ENCODE assay signal across 8 cellular contexts in genomic region chr20:62142252-62143117, GRCh38. TPM values are rescaled to one million over a fixed set of nuclear protein-coding genes. Genes with fewer than 3 reads are reported as not detected.
DNase-seq lines count a peak whose midpoint lies in the region; ATAC-seq, FAIRE-seq and TF ChIP-seq lines count a peak whose summit lies in the region.

No MANE protein-coding gene starts in this region.

- peak overlapping the region; percentile 78 for H3K27ac Mint-ChIP-seq in activated B cell treated with CpG ODN at 0.5 μM for 24 hours

- peaks cover 41% of the 10 kb centered on the region for H3K36me3 Mint-ChIP-seq in activated B cell treated with CpG ODN at 0.5 μM for 24 hours (ENCODE audit: low read depth)

- CTCF ChIA-PET in A549 (lab: Yijun Ruan, JAX) (interaction anchor here (0.8 to 2.5 kb wide), 7 partner anchors 13 to 134 kb away, joined by 3 to 14 read pairs (median 3); no protein-coding TSS in a partner anchor), activated B cell treated with CpG ODN at 0.5 μM for 24 hours (lab: Charles Lee) (interaction anchor here (1.9 kb wide), 1 partner anchor 132 kb away, joined by 5 read pairs; no protein-coding TSS in a partner anchor)

- no peak for TF ChIP-seq POLR2A in A549 (IDR thresholded peaks at IDR 0.05; ENCODE audit: low read length)

- H3K27me3 Mint-ChIP-seq in activated B cell treated with CpG ODN at 0.5 μM for 24 hours = no peaks in the 10 kb centered on the region

- peaks cover 43% of the 10 kb centered on the region for H3K4me1 Mint-ChIP-seq in activated B cell treated with CpG ODN at 0.5 μM for 24 hours

- peak overlapping the region; percentile 88 for H3K4me2 ChIP-seq in A549

- FAIRE-seq in A549 (lab: Jason Lieb, UNC) = no peak

- no peaks in the 10 kb centered on the region for H3K9me3 ChIP-seq in A549

- WGBS in A549 (ENCODE audit: missing lambda C conversion rate) = 1% methylated on average over 14 of the region's 81 CpGs

- H3K4me3 ChIP-seq in A549 (peak overlapping the region; percentile 98), rectal smooth muscle tissue (ENCODE audit: low read length) (peak overlapping the region; percentile 71)

- H3K9ac ChIP-seq in rectal smooth muscle tissue (ENCODE audit: low read length) = peak overlapping the region; percentile 32

- H3K27me3 ChIP-seq in foreskin keratinocyte (no peaks in the 10 kb centered on the region), rectal smooth muscle tissue (ENCODE audit: control insufficient read depth, insufficient read depth, low read length) (no peaks in the 10 kb centered on the region)

- peaks cover 18% of the 10 kb centered on the region for H3K4me1 ChIP-seq in A549
- peaks cover 8% of the 10 kb centered on the region for H3K4me1 ChIP-seq in foreskin keratinocyte
- H3K4me1 ChIP-seq in rectal smooth muscle tissue (ENCODE audit: control insufficient read depth, insufficient read depth, low read length) = peaks cover 18% of the 10 kb centered on the region

- H3K27ac ChIP-seq in A549 (peak overlapping the region; percentile 98), foreskin keratinocyte (peak overlapping the region; percentile 44), rectal smooth muscle tissue (ENCODE audit: low read depth, low read length) (peak overlapping the region; percentile 84)

- H3K9me3 Mint-ChIP-seq in activated B cell treated with CpG ODN at 0.5 μM for 24 hours = no peaks in the 10 kb centered on the region

- H3K36me3 ChIP-seq in rectal smooth muscle tissue (ENCODE audit: control insufficient read depth, insufficient read depth, low read length) = peaks cover 23% of the 10 kb centered on the region

- no peak for TF ChIP-seq EP300 in A549 (IDR thresholded peaks at IDR 0.05)

- ATAC-seq in A549 (peak; percentile 11 to 12; a peak in 5 of 6 replicates), GM18868 (IDR thresholded peaks at IDR 0.05; ENCODE audit: unreplicated experiment) (peak; percentile 9), HG03139 (IDR thresholded peaks at IDR 0.05; ENCODE audit: unreplicated experiment) (peak; percentile 15), activated B cell treated with CpG ODN at 0.5 μM for 24 hours (ENCODE audit: low read depth) (peak; percentile 7), foreskin keratinocyte (no peak)

- POLR2A ChIA-PET in A549 (lab: Yijun Ruan, JAX) = interaction anchor here (1.0 to 2.5 kb wide), 3 partner anchors 21 to 76 kb away, joined by 4 to 12 read pairs (median 7); partner anchors contain the start of genes LSM14B and TAF4
- POLR2A ChIA-PET in activated B cell treated with CpG ODN at 0.5 μM for 24 hours (lab: Charles Lee) = interaction anchor here (1.0 to 1.9 kb wide), 7 partner anchors 8 to 651 kb away, joined by 3 to 11 read pairs (median 5); partner anchors contain the start of genes LSM14B and MTG2

- no peak for TF ChIP-seq RAD21 in A549 (conservative IDR thresholded peaks at IDR 0.05 in 1 of 2, IDR thresholded peaks at IDR 0.05 in 1 of 2)

- peak overlapping the region; percentile 89 for H3K4me3 Mint-ChIP-seq in activated B cell treated with CpG ODN at 0.5 μM for 24 hours

- no peak for TF ChIP-seq CTCF in A549 (IDR thresholded peaks at IDR 0.05)
- TF ChIP-seq CTCF in activated B cell treated with CpG ODN at 0.5 μM for 24 hours (IDR thresholded peaks at IDR 0.05) = no peak
- no peak for TF ChIP-seq CTCF in foreskin keratinocyte (conservative IDR thresholded peaks at IDR 0.05)

- DNase-seq in A549 (ENCODE audit: low read depth in 1 of 2, low spot score in 1 of 2) (no peak), activated B cell treated with CpG ODN at 0.5 μM for 24 hours (no peak), foreskin keratinocyte (no peak), mucosa of gallbladder (ENCODE audit: low spot score) (no peak), cerebellar cortex (ENCODE audit: low spot score) (no peak)

- intact Hi-C loops in activated B cell treated with CpG ODN at 0.5 μM for 24 hours (cut with micrococcal nuclease) = loop anchor here (1.0 to 5.0 kb wide), 4 partner anchors 20 to 245 kb away; partner anchors contain the start of genes LSM14B and RPS21

TF ChIP-seq in A549, 52 proteins besides CTCF, POLR2A, EP300 and RAD21:
- TF ChIP-seq, protein P1, sequence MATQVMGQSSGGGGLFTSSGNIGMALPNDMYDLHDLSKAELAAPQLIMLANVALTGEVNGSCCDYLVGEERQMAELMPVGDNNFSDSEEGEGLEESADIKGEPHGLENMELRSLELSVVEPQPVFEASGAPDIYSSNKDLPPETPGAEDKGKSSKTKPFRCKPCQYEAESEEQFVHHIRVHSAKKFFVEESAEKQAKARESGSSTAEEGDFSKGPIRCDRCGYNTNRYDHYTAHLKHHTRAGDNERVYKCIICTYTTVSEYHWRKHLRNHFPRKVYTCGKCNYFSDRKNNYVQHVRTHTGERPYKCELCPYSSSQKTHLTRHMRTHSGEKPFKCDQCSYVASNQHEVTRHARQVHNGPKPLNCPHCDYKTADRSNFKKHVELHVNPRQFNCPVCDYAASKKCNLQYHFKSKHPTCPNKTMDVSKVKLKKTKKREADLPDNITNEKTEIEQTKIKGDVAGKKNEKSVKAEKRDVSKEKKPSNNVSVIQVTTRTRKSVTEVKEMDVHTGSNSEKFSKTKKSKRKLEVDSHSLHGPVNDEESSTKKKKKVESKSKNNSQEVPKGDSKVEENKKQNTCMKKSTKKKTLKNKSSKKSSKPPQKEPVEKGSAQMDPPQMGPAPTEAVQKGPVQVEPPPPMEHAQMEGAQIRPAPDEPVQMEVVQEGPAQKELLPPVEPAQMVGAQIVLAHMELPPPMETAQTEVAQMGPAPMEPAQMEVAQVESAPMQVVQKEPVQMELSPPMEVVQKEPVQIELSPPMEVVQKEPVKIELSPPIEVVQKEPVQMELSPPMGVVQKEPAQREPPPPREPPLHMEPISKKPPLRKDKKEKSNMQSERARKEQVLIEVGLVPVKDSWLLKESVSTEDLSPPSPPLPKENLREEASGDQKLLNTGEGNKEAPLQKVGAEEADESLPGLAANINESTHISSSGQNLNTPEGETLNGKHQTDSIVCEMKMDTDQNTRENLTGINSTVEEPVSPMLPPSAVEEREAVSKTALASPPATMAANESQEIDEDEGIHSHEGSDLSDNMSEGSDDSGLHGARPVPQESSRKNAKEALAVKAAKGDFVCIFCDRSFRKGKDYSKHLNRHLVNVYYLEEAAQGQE (IDR thresholded peaks at IDR 0.05) = no peak
- TF ChIP-seq KDM1A (IDR thresholded peaks at IDR 0.05; ENCODE audit: low read depth) (no peak), ELK1 (IDR thresholded peaks at IDR 0.05; ENCODE audit: low read depth, low read length) (no peak), PHF8 (IDR thresholded peaks at IDR 0.05; ENCODE audit: borderline replicate concordance, low read depth) (0 out of 2 replicates have a peak, but pooled peaks have one; percentile 4), TFCP2L1 (CRISPR knock-in tag; IDR thresholded peaks at IDR 0.05) (no peak)

RNA-seq across cellular contexts. Expression of gene PSMA7, which starts 0.7 kb away (rescaled TPM):
- polyA plus RNA-seq in A549 (2011; rRNA removed) (494 and 562 TPM in 2 replicates), A549 (2017; fragmentation: RNase III; extraction: RNeasy Plus Mini Kit Qiagen cat#74134 plus additional on column Dnase treatment) (496 to 535 TPM (median 511 TPM) in 3 replicates), foreskin keratinocyte (474 and 475 TPM in 2 replicates)
- 893 and 1,062 TPM in 2 replicates for polyA plus RNA-seq in A549 (2012; cell fraction: cytosol; rRNA removed)
- 797 and 808 TPM in 2 replicates for polyA plus RNA-seq in A549 (2012; cell fraction: nucleus; rRNA removed)
- 208 and 235 TPM in 2 replicates for polyA minus RNA-seq in A549 (2011; rRNA and poly(A)+ RNA removed)
- total RNA-seq in activated B cell treated with CpG ODN at 0.5 μM for 24 hours (241 and 260 TPM in 2 replicates), foreskin keratinocyte (365 and 371 TPM in 2 replicates), mucosa of gallbladder (189 TPM)

RNA-seq across cellular contexts. Expression of gene SS18L1, which starts 1.1 kb away (rescaled TPM):
- polyA plus RNA-seq in A549 (2011; rRNA removed) (7.4 and 7.5 TPM in 2 replicates), A549 (2017; fragmentation: RNase III; extraction: RNeasy Plus Mini Kit Qiagen cat#74134 plus additional on column Dnase treatment) (12.0 to 13.1 TPM (median 12.9 TPM) in 3 replicates), foreskin keratinocyte (3.1 and 3.6 TPM in 2 replicates)
- polyA plus RNA-seq in A549 (2012; cell fraction: cytosol; rRNA removed) = 14.2 and 19.2 TPM in 2 replicates
- polyA plus RNA-seq in A549 (2012; cell fraction: nucleus; rRNA removed) = 42.3 and 66.6 TPM in 2 replicates
- 8.4 and 12.7 TPM in 2 replicates for polyA minus RNA-seq in A549 (2011; rRNA and poly(A)+ RNA removed)
- total RNA-seq in activated B cell treated with CpG ODN at 0.5 μM for 24 hours (9.0 and 9.1 TPM in 2 replicates), foreskin keratinocyte (7.7 and 8.1 TPM in 2 replicates), mucosa of gallbladder (14.2 TPM)

RNA-seq across cellular contexts. Expression of gene LSM14B, which starts 20.2 kb away (rescaled TPM):
- 18.3 and 22.7 TPM in 2 replicates for polyA plus RNA-seq in A549 (2011; rRNA removed)
- polyA plus RNA-seq in A549 (2012; cell fraction: cytosol; rRNA removed) = 29.0 and 41.2 TPM in 2 replicates
- 37.0 and 43.1 TPM in 2 replicates for polyA plus RNA-seq in A549 (2012; cell fraction: nucleus; rRNA removed)
- 26.5 to 28.1 TPM (median 27.7 TPM) in 3 replicates for polyA plus RNA-seq in A549 (2017; fragmentation: RNase III; extraction: RNeasy Plus Mini Kit Qiagen cat#74134 plus additional on column Dnase treatment)
- 19.9 and 20.3 TPM in 2 replicates for polyA minus RNA-seq in A549 (2011; rRNA and poly(A)+ RNA removed)
- 35.4 and 36.4 TPM in 2 replicates for total RNA-seq in activated B cell treated with CpG ODN at 0.5 μM for 24 hours
- 24.6 and 24.8 TPM in 2 replicates for total RNA-seq in foreskin keratinocyte
- polyA plus RNA-seq in foreskin keratinocyte = 17.5 and 18.1 TPM in 2 replicates
- total RNA-seq in mucosa of gallbladder = 48.3 TPM

RNA-seq across cellular contexts. Expression of gene MTG2, which starts 40.3 kb away (rescaled TPM):
- polyA plus RNA-seq in A549 (2011; rRNA removed) (21.8 and 21.9 TPM in 2 replicates), A549 (2017; fragmentation: RNase III; extraction: RNeasy Plus Mini Kit Qiagen cat#74134 plus additional on column Dnase treatment) (25.3 to 28.7 TPM (median 25.7 TPM) in 3 replicates), foreskin keratinocyte (35.1 and 46.1 TPM in 2 replicates)
- 31.9 and 32.0 TPM in 2 replicates for polyA plus RNA-seq in A549 (2012; cell fraction: cytosol; rRNA removed)
- 44.3 and 54.0 TPM in 2 replicates for polyA plus RNA-seq in A549 (2012; cell fraction: nucleus; rRNA removed)
- polyA minus RNA-seq in A549 (2011; rRNA and poly(A)+ RNA removed) = 14.9 and 17.7 TPM in 2 replicates
- total RNA-seq in activated B cell treated with CpG ODN at 0.5 μM for 24 hours (40.8 and 46.8 TPM in 2 replicates), foreskin keratinocyte (29.3 and 35.0 TPM in 2 replicates), mucosa of gallbladder (38.0 TPM)

Comparison
In these comparisons a context has a peak if more than half of its experiments do, and no peak if none do; other contexts are left out.
1. H3K27ac ChIP-seq: peak in every context shown above with its lines; median percentile 98 in A549; 84 in rectal smooth muscle tissue; 44 in foreskin keratinocyte.